9 cellular contexts compared by ENCODE assay signal in genomic region chr10:114879541-114880158, GRCh38. TPM values are rescaled to one million over a fixed set of nuclear protein-coding genes. Genes with fewer than 3 reads are reported as not detected.
DNase-seq lines count a peak whose midpoint lies in the region; ATAC-seq and TF ChIP-seq lines count a peak whose summit lies in the region.
"Had no signal": no experiment of that assay in that cellular context is flagged by ENCODE, and none has a peak within 500 bp of the region (broad histone marks: within the 10 kb centered on the region; RNA-seq: fewer than 3 reads in every experiment).

No MANE protein-coding gene starts in this region.

- DNase-seq in stimulated activated naive CD4-positive, alpha-beta T cell treated with Interleukin-2 at 50 U/mL for 16 hours (lab: John Stamatoyannopoulos, UW) = peak; percentile 18
- DNase-seq in stimulated activated naive CD4-positive, alpha-beta T cell (lab: John Stamatoyannopoulos, UW) = no peak
- peak; percentile 35 for DNase-seq in NCI-H748 (lab: John Stamatoyannopoulos, UW; ENCODE audit: unreplicated experiment)
- peak; percentile 48 for DNase-seq in activated naive CD4-positive, alpha-beta T cell treated with Interleukin-2 at 50 U/mL for 16 hours
- no peak for DNase-seq in kidney epithelial cell (ENCODE audit: low read depth)
- DNase-seq in thoracic aorta (ENCODE audit: low spot score) = no peak

- no peaks in the 10 kb centered on the region for H3K27me3 ChIP-seq in kidney epithelial cell (ENCODE audit: control insufficient read depth, insufficient read depth, low read length)
- no peaks in the 10 kb centered on the region for H3K27me3 ChIP-seq in thoracic aorta (replicated peaks; ENCODE audit: insufficient read depth)

- H3K36me3 ChIP-seq in kidney epithelial cell (ENCODE audit: control insufficient read depth, insufficient read depth, low read length) = no peaks in the 10 kb centered on the region
- no peaks in the 10 kb centered on the region for H3K36me3 ChIP-seq in thoracic aorta

- ATAC-seq in HG02623 (IDR thresholded peaks at IDR 0.05; ENCODE audit: unreplicated experiment) = peak; percentile 62
- ATAC-seq in thoracic aorta (ENCODE audit: insufficient number of reproducible peaks, low FRiP score, low read depth) = no peak
- ATAC-seq in HG02970 (IDR thresholded peaks at IDR 0.05; ENCODE audit: low FRiP score, unreplicated experiment) = no peak

- no peak overlapping the region for H3K4me3 ChIP-seq in kidney epithelial cell (ENCODE audit: low read depth, low read length)
- no peak overlapping the region for H3K4me3 ChIP-seq in thoracic aorta

- peaks cover 0 to 24% of the 10 kb centered on the region in 2 donors for H3K4me1 ChIP-seq in thoracic aorta (ENCODE audit: control insufficient read depth in 1 of 2, low read depth in 2 of 2)

- no peaks in the 10 kb centered on the region for H3K9me3 ChIP-seq in thoracic aorta

- TF ChIP-seq CTCF in kidney epithelial cell (IDR thresholded peaks at IDR 0.05; ENCODE audit: insufficient read depth, low read length, poor library complexity, severe bottlenecking) (peak; percentile 79), thoracic aorta (IDR thresholded peaks at IDR 0.05) (peak; percentile 33)

- H3K27ac ChIP-seq in thoracic aorta = no peak overlapping the region
- H3K27ac ChIP-seq: epithelial cell of prostate had no signal

RNA-seq across cellular contexts. Expression of gene FHIP2A, which starts 58.1 kb away (rescaled TPM):
- total RNA-seq in kidney epithelial cell = 16.3 and 17.2 TPM in 2 replicates
- total RNA-seq in thoracic aorta = 10 to 100 TPM; 38.4 to 70.5 TPM

RNA-seq across cellular contexts. Expression of gene TRUB1, which starts 58.3 kb away (rescaled TPM):
- total RNA-seq in kidney epithelial cell = 31.5 and 35.5 TPM in 2 replicates
- 1 to 10 TPM; 8.8 to 9.5 TPM for total RNA-seq in thoracic aorta

Comparison
In these comparisons a context has a peak if more than half of its experiments do, and no peak if none do; other contexts are left out.
1. DNase-seq: peak in stimulated activated naive CD4-positive, alpha-beta T cell treated with Interleukin-2 at 50 U/mL for 16 hours (single experiment), NCI-H748 (single experiment) and activated naive CD4-positive, alpha-beta T cell treated with Interleukin-2 at 50 U/mL for 16 hours (single experiment); none in stimulated activated naive CD4-positive, alpha-beta T cell (0 of 6), kidney epithelial cell (single experiment) and thoracic aorta (single experiment).